Comparison of ENCODE assay signal across 22 cellular contexts in genomic region chr7:83614112-83614511, GRCh38. TPM values are rescaled to one million over a fixed set of nuclear protein-coding genes. Genes with fewer than 3 reads are reported as not detected.
"Had no signal": no experiment of that assay in that cellular context is flagged by ENCODE, and none has a peak within 500 bp of the region (broad histone marks: within the 10 kb centered on the region; RNA-seq: fewer than 3 reads in every experiment).

No MANE protein-coding gene starts in this region.

- H3K9me3 ChIP-seq: ascending aorta, esophagus squamous epithelium, tibial artery, uterus had no signal

- H2AFZ ChIP-seq: parathyroid adenoma had no signal

- H3K4me3 ChIP-seq: ascending aorta, esophagus squamous epithelium, lung, tibial artery, uterus had no signal

- H3K27me3 ChIP-seq: ascending aorta, esophagus squamous epithelium, tibial artery, uterus had no signal

- H3K4me1 ChIP-seq: ascending aorta, esophagus squamous epithelium, parathyroid adenoma, tibial artery, uterus had no signal

- H3K79me2 ChIP-seq: parathyroid adenoma had no signal

- H3K27ac ChIP-seq: ascending aorta, esophagus squamous epithelium, parathyroid adenoma, tibial artery, uterus had no signal

- DNase-seq: activated CD4-positive, alpha-beta T cell treated with anti-CD3 and anti-CD28 coated beads, Interleukin-2, amount 50 U/mL, for 1 hour; activated CD8-positive, alpha-beta memory T cell treated with anti-CD3 and anti-CD28 coated beads, Interleukin-2, amount 50 U/mL, for 4 hours; activated effector memory CD4-positive, alpha-beta T cell treated with Interleukin-2 at 50 U/mL for 16 hours; activated naive CD4-positive, alpha-beta T cell treated with anti-CD3 and anti-CD28 coated beads, Interleukin-2, amount 10 ng/mL, durations not matched to agents 7 days and 5 days; activated T-cell treated with anti-CD3 and anti-CD28 coated beads, Interleukin-2, amount 50 U/mL, for 4 hours; dermis blood vessel endothelial cell; effector memory CD4-positive, alpha-beta T cell; esophagus squamous epithelium; hypothalamus; islet precursor cell; retina; stimulated activated CD4-positive, alpha-beta T cell treated with anti-CD3 and anti-CD28 coated beads, Interleukin-2, amount 100 ng/mL, for 24 hours; stimulated activated naive CD8-positive, alpha-beta T cell treated with anti-CD3 and anti-CD28 coated beads, Interleukin-15, Interleukin-2, amounts not matched to agents 100 U/mL and 50 U/mL, for 24 hours; substantia nigra; tibial artery; uterus had no signal

- H3K9ac ChIP-seq: parathyroid adenoma had no signal

- ATAC-seq: activated T-cell treated with anti-CD3 and anti-CD28 coated beads, Interleukin-2, amount 50 U/mL, for 4 hours; left lobe of liver; stimulated activated naive CD8-positive, alpha-beta T cell treated with anti-CD3 and anti-CD28 coated beads, Interleukin-15, Interleukin-2, amounts not matched to agents 100 U/mL and 50 U/mL, for 24 hours had no signal

- H3K36me3 ChIP-seq: ascending aorta, esophagus squamous epithelium, tibial artery, uterus had no signal

RNA-seq across cellular contexts. Expression of gene SEMA3E, which starts 34.8 kb away (rescaled TPM):
- total RNA-seq: activated T-cell treated with anti-CD3 and anti-CD28 coated beads, Interleukin-2, amount 50 U/mL, for 4 hours; endothelial cell of umbilical vein; T-helper 1 cell treated with Interleukin-12 subunit alpha and Interleukin-12 subunit beta and Interleukin-4 antibody, amounts not matched to agents 30 ng/mL and 1 ng/mL, for 36 hours had no signal
- polyA plus RNA-seq: endothelial cell of umbilical vein had no signal
